Comparison of ENCODE assay signal across 17 cellular contexts in genomic region chr10:75541411-75541810, GRCh38.
"Had no signal": no experiment of that assay in that cellular context is flagged by ENCODE, and none has a peak within 500 bp of the region (broad histone marks: within the 10 kb centered on the region; RNA-seq: fewer than 3 reads in every experiment).

No MANE protein-coding gene starts in this region.

- H3K36me3 ChIP-seq: gastroesophageal sphincter, spleen had no signal

- ATAC-seq: activated CD4-positive, CD25-positive, alpha-beta regulatory T cell treated with anti-CD3 and anti-CD28 coated beads, Interleukin-2, amount 50 U/mL, for 24 hours; activated CD8-positive, alpha-beta memory T cell treated with anti-CD3 and anti-CD28 coated beads, Interleukin-2, amount 10 ng/mL, durations not matched to agents 7 days and 5 days; gastroesophageal sphincter; left ventricle myocardium superior had no signal

- H3K9me3 ChIP-seq: gastroesophageal sphincter, spleen had no signal

- H3K9me3 Mint-ChIP-seq: activated CD4-positive, alpha-beta memory T cell treated with anti-CD3 and anti-CD28 coated beads, Interleukin-2, amount 10 ng/mL, durations not matched to agents 7 days and 5 days; activated CD4-positive, alpha-beta T cell treated with anti-CD3 and anti-CD28 coated beads, Interleukin-2, amount 10 ng/mL, durations not matched to agents 24 days and 14 days; activated naive CD4-positive, alpha-beta T cell treated with anti-CD3 and anti-CD28 coated beads, Interleukin-2, amount 50 U/mL, for 24 hours had no signal

- H3K27ac ChIP-seq: coronary artery, epithelial cell of prostate, gastroesophageal sphincter, spleen had no signal

- H3K27ac Mint-ChIP-seq: activated CD4-positive, alpha-beta memory T cell treated with anti-CD3 and anti-CD28 coated beads, Interleukin-2, amount 10 ng/mL, durations not matched to agents 7 days and 5 days; activated CD4-positive, alpha-beta T cell treated with anti-CD3 and anti-CD28 coated beads, Interleukin-2, amount 10 ng/mL, durations not matched to agents 24 days and 14 days; activated CD8-positive, alpha-beta memory T cell treated with anti-CD3 and anti-CD28 coated beads, Interleukin-2, amount 10 ng/mL, durations not matched to agents 7 days and 5 days; activated naive CD4-positive, alpha-beta T cell treated with anti-CD3 and anti-CD28 coated beads, Interleukin-2, amount 50 U/mL, for 24 hours; progenitor cell of endocrine pancreas had no signal

- H3K27me3 ChIP-seq: gastroesophageal sphincter, spleen had no signal

- DNase-seq: activated CD4-positive, alpha-beta memory T cell treated with anti-CD3 and anti-CD28 coated beads, Interleukin-2, amount 10 ng/mL, durations not matched to agents 7 days and 5 days; activated CD4-positive, alpha-beta T cell treated with anti-CD3 and anti-CD28 coated beads, Interleukin-2, amount 10 ng/mL, durations not matched to agents 24 days and 14 days; activated CD8-positive, alpha-beta memory T cell treated with anti-CD3 and anti-CD28 coated beads, Interleukin-2, amount 10 ng/mL, durations not matched to agents 7 days and 5 days; activated gamma-delta T cell treated with Interleukin-2 at 50 U/mL for 16 hours; activated T-cell treated with anti-CD3 and anti-CD28 coated beads for 4 hours; cerebellar nuclear complex; left ventricle myocardium superior; spleen; stimulated activated CD4-positive, alpha-beta T cell treated with anti-CD3 and anti-CD28 coated beads, Interleukin-4, amount 100 ng/mL, for 1 hour; stimulated activated naive CD4-positive, alpha-beta T cell; T-helper 2 cell had no signal

- H3K36me3 Mint-ChIP-seq: activated CD8-positive, alpha-beta memory T cell treated with anti-CD3 and anti-CD28 coated beads, Interleukin-2, amount 10 ng/mL, durations not matched to agents 7 days and 5 days; activated naive CD4-positive, alpha-beta T cell treated with anti-CD3 and anti-CD28 coated beads, Interleukin-2, amount 50 U/mL, for 24 hours had no signal

- H3K4me3 Mint-ChIP-seq: activated CD4-positive, alpha-beta memory T cell treated with anti-CD3 and anti-CD28 coated beads, Interleukin-2, amount 10 ng/mL, durations not matched to agents 7 days and 5 days; activated CD4-positive, alpha-beta T cell treated with anti-CD3 and anti-CD28 coated beads, Interleukin-2, amount 10 ng/mL, durations not matched to agents 24 days and 14 days; activated CD8-positive, alpha-beta memory T cell treated with anti-CD3 and anti-CD28 coated beads, Interleukin-2, amount 10 ng/mL, durations not matched to agents 7 days and 5 days; activated naive CD4-positive, alpha-beta T cell treated with anti-CD3 and anti-CD28 coated beads, Interleukin-2, amount 50 U/mL, for 24 hours had no signal

- H3K4me1 Mint-ChIP-seq: activated CD4-positive, alpha-beta memory T cell treated with anti-CD3 and anti-CD28 coated beads, Interleukin-2, amount 10 ng/mL, durations not matched to agents 7 days and 5 days; activated CD4-positive, alpha-beta T cell treated with anti-CD3 and anti-CD28 coated beads, Interleukin-2, amount 10 ng/mL, durations not matched to agents 24 days and 14 days; activated CD8-positive, alpha-beta memory T cell treated with anti-CD3 and anti-CD28 coated beads, Interleukin-2, amount 10 ng/mL, durations not matched to agents 7 days and 5 days; activated naive CD4-positive, alpha-beta T cell treated with anti-CD3 and anti-CD28 coated beads, Interleukin-2, amount 50 U/mL, for 24 hours had no signal

- H3K4me3 ChIP-seq: coronary artery, gastroesophageal sphincter, spleen had no signal

- H3K27me3 Mint-ChIP-seq: activated CD4-positive, alpha-beta T cell treated with anti-CD3 and anti-CD28 coated beads, Interleukin-2, amount 10 ng/mL, durations not matched to agents 24 days and 14 days had no signal
